In the genomic region with DNA sequence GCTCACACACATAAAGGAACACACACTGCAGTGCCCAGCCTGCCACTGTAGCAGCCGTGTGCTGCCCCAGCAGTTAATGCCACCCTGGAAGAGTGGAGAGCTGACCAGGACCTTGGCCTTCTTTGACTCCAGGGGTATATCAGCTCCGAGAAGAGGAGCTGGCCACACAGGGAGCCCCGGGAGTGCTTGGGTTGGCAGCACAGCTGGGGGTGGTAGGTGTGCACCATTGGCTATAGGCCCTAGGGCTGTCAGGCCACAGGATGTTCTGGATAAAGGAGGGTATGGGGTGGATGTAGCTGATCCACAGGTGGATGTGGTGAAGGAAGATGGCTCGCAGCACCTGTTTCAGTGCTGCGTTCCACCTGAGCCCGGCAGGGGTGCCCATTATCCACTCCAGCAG, we compare ENCODE assay signal across 18 cellular contexts.
"Had no signal": no experiment of that assay in that cellular context is flagged by ENCODE, and none has a peak within 500 bp of the region (broad histone marks: within the 10 kb centered on the region; RNA-seq: fewer than 3 reads in every experiment).

No MANE protein-coding gene starts in this region.

- H3K9ac ChIP-seq: parathyroid adenoma had no signal

- H3K36me3 ChIP-seq: esophagus muscularis mucosa, prostate gland, transverse colon had no signal

- H3K4me3 Mint-ChIP-seq: dendritic cell treated with granulocyte-macrophage colony-stimulating factor and Interleukin-4, amounts not matched to agents 40 ng/mL and 50 ng/mL, for 4 days; effector memory CD8-positive, alpha-beta T cell; immature natural killer cell; nephron; stimulated activated naive CD8-positive, alpha-beta T cell treated with anti-CD3 and anti-CD28 coated beads, Interleukin-15, amount 100 ng/mL, for 72 hours had no signal

- H3K4me1 Mint-ChIP-seq: immature natural killer cell; stimulated activated naive CD8-positive, alpha-beta T cell treated with anti-CD3 and anti-CD28 coated beads, Interleukin-15, amount 100 ng/mL, for 72 hours had no signal

- H3K36me3 Mint-ChIP-seq: immature natural killer cell had no signal

- H3K27ac Mint-ChIP-seq: dendritic cell treated with granulocyte-macrophage colony-stimulating factor and Interleukin-4, amounts not matched to agents 40 ng/mL and 50 ng/mL, for 4 days; effector memory CD8-positive, alpha-beta T cell; immature natural killer cell; stimulated activated naive CD8-positive, alpha-beta T cell treated with anti-CD3 and anti-CD28 coated beads, Interleukin-15, amount 100 ng/mL, for 72 hours had no signal

- H3K4me1 ChIP-seq: foreskin keratinocyte, parathyroid adenoma, prostate gland, transverse colon had no signal

- H3K27ac ChIP-seq: epithelial cell of prostate, foreskin keratinocyte, parathyroid adenoma, prostate gland, testis, transverse colon had no signal

- DNase-seq: effector memory CD8-positive, alpha-beta T cell; foreskin keratinocyte; immature natural killer cell; left colon; mammary epithelial cell; mucosa of descending colon; retina; stimulated activated CD4-positive, alpha-beta T cell treated with anti-CD3 and anti-CD28 coated beads, Interleukin-2, amount 100 ng/mL, for 48 hours; stimulated activated naive CD8-positive, alpha-beta T cell treated with anti-CD3 and anti-CD28 coated beads, Interleukin-15, amount 100 ng/mL, for 72 hours; testis; transverse colon had no signal

- ATAC-seq: effector memory CD8-positive, alpha-beta T cell; foreskin keratinocyte; left colon; mucosa of descending colon; stimulated activated naive CD8-positive, alpha-beta T cell treated with anti-CD3 and anti-CD28 coated beads, Interleukin-15, amount 100 ng/mL, for 72 hours had no signal

- H3K9me3 ChIP-seq: esophagus muscularis mucosa, mucosa of descending colon, prostate gland, testis, transverse colon had no signal

- H3K27me3 Mint-ChIP-seq: effector memory CD8-positive, alpha-beta T cell had no signal

- H3K4me3 ChIP-seq: esophagus muscularis mucosa, mucosa of descending colon, prostate gland, smooth muscle cell, testis, transverse colon had no signal

- H3K27me3 ChIP-seq: esophagus muscularis mucosa, foreskin keratinocyte, testis, transverse colon had no signal

- H2AFZ ChIP-seq: parathyroid adenoma had no signal

- H3K79me2 ChIP-seq: parathyroid adenoma had no signal

- H3K4me2 ChIP-seq: smooth muscle cell had no signal
